In genomic region chr15:51092480-51092879, GRCh38 we compare ENCODE assay signal across 14 cellular contexts. TPM values are rescaled to one million over a fixed set of nuclear protein-coding genes. Genes with fewer than 3 reads are reported as not detected.
DNase-seq lines count a peak whose midpoint lies in the region; ATAC-seq and TF ChIP-seq lines count a peak whose summit lies in the region.
"Had no signal": no experiment of that assay in that cellular context is flagged by ENCODE, and none has a peak within 500 bp of the region (broad histone marks: within the 10 kb centered on the region; RNA-seq: fewer than 3 reads in every experiment).

No MANE protein-coding gene starts in this region.

- TF ChIP-seq CTCF in ascending aorta (IDR thresholded peaks at IDR 0.05) = no peak
- TF ChIP-seq CTCF in fibroblast of the aortic adventitia (IDR thresholded peaks at IDR 0.05; ENCODE audit: insufficient read depth, low read length) = no peak
- TF ChIP-seq CTCF in spleen (IDR thresholded peaks at IDR 0.05 in 8 of 11, conservative IDR thresholded peaks at IDR 0.05 in 3 of 11) = no peak
- TF ChIP-seq CTCF in endothelial cell (IDR thresholded peaks at IDR 0.05; ENCODE audit: unreplicated experiment) = no peak

- H3K4me3 ChIP-seq in ACC112 (ENCODE audit: low read depth, low read length) = peak overlapping the region; percentile 90
- H3K4me3 ChIP-seq in ascending aorta = peak overlapping the region in 1 of 2 donors; percentile 92
- peak overlapping the region; percentile 80 for H3K4me3 ChIP-seq in fibroblast of the aortic adventitia (ENCODE audit: low read depth, low read length)
- peak overlapping the region in 4 of 8 donors; percentile 2 to 78 (median 64) for H3K4me3 ChIP-seq in spleen

- H3K9me3 ChIP-seq in ascending aorta (no peaks in the 10 kb centered on the region), spleen (no peaks in the 10 kb centered on the region)

- WGBS in spleen, 5 donors = 44 to 62% (median 47%) methylated on average over 7 of the region's 7 CpGs

- no peaks in the 10 kb centered on the region for H3K36me3 Mint-ChIP-seq in endothelial cell (ENCODE audit: low read depth, unreplicated experiment)

- ATAC-seq in HG03565 (IDR thresholded peaks at IDR 0.05; ENCODE audit: unreplicated experiment) = no peak

- H3K27me3 ChIP-seq in ACC112 (ENCODE audit: insufficient read depth, low read length) = no peaks in the 10 kb centered on the region
- no peaks in the 10 kb centered on the region for H3K27me3 ChIP-seq in ascending aorta
- H3K27me3 ChIP-seq in spleen (replicated peaks in 1 of 7) = peaks cover 0 to 87% (median 26%) of the 10 kb centered on the region in 7 donors

- no peaks in the 10 kb centered on the region for H3K36me3 ChIP-seq in ACC112 (ENCODE audit: insufficient read depth, low read length)
- H3K36me3 ChIP-seq in ascending aorta = no peaks in the 10 kb centered on the region
- H3K36me3 ChIP-seq in spleen = no peaks in the 10 kb centered on the region

- no peaks in the 10 kb centered on the region for H3K9me3 Mint-ChIP-seq in endothelial cell (ENCODE audit: unreplicated experiment)
- H3K9me3 Mint-ChIP-seq: H9 had no signal

- no peak overlapping the region for H2AFZ ChIP-seq in ACC112 (ENCODE audit: low read length, unreplicated experiment)

- H3K27ac Mint-ChIP-seq in endothelial cell (ENCODE audit: unreplicated experiment) = no peak overlapping the region
- H3K27ac Mint-ChIP-seq: H9 had no signal

- peaks cover 43% of the 10 kb centered on the region for H3K4me1 ChIP-seq in ACC112 (ENCODE audit: control insufficient read depth, insufficient read depth, low read length, unreplicated experiment)
- peaks cover 0 to 25% of the 10 kb centered on the region in 2 donors for H3K4me1 ChIP-seq in ascending aorta
- peaks cover 6 to 76% (median 38%) of the 10 kb centered on the region in 6 donors for H3K4me1 ChIP-seq in spleen

- intact Hi-C loops in ascending aorta (cut with DNase I) = loop anchor here (5.0 to 10.0 kb wide), 3 partner anchors 40 to 738 kb away; partner anchors contain the start of genes GABPB1 and SPPL2A
- intact Hi-C loops in spleen (cut with DNase I; ENCODE audit: low total_unique reads) = no loop called here

- no peak for DNase-seq in ascending aorta (ENCODE audit: low spot score in 2 of 2)
- no peak for DNase-seq in fibroblast of the aortic adventitia (ENCODE audit: low read depth)
- DNase-seq in spleen = no peak
- no peak for DNase-seq in HCEC 1CT
- DNase-seq in KG1 (lab: John Stamatoyannopoulos, UW) = no peak
- no peak for DNase-seq in endothelial cell (ENCODE audit: low spot score)
- DNase-seq: COR-L47, H9, NCI-H1105 treated with DMSO at 0.1 percent for 48 hours, NCI-H187, NCI-H446 had no signal

- H3K4me1 Mint-ChIP-seq in endothelial cell (ENCODE audit: unreplicated experiment) = peaks cover 21% of the 10 kb centered on the region

- H3K27ac ChIP-seq in ACC112 (ENCODE audit: low read depth, low read length) (no peak overlapping the region), ascending aorta (peak overlapping the region; percentile 92 to 95), spleen (peak overlapping the region in 6 of 8 donors; percentile 22 to 86 (median 80))
- H3K27ac ChIP-seq: C4-2B had no signal

- H3K4me3 Mint-ChIP-seq in endothelial cell (ENCODE audit: unreplicated experiment) = no peak overlapping the region
- H3K4me3 Mint-ChIP-seq: H9 had no signal

- H3K79me2 ChIP-seq in ACC112 (ENCODE audit: control insufficient read depth, insufficient read depth, low read length, unreplicated experiment) = peaks cover 49% of the 10 kb centered on the region

- H3K27me3 Mint-ChIP-seq in endothelial cell (ENCODE audit: unreplicated experiment) = peaks cover 12% of the 10 kb centered on the region

- TF ChIP-seq POLR2A in spleen (IDR thresholded peaks at IDR 0.05) = no peak

RNA-seq across cellular contexts. Expression of gene TNFAIP8L3, which starts 2.2 kb away (rescaled TPM):
- total RNA-seq in ascending aorta (2.6 TPM), fibroblast of the aortic adventitia (ENCODE audit: low replicate concordance) (10.3 and 22.4 TPM in 2 replicates), spleen (10 to 100 TPM; 19.1 to 35.8 (median 24.6) TPM), endothelial cell (ENCODE audit: unreplicated experiment) (0.77 TPM)
- 10 to 100 TPM in 1 of 3 donors, 1 to 10 TPM in 2; 6.5 to 19.4 (median 9.3) TPM for polyA plus RNA-seq in spleen
